1 cellular context compared by ENCODE assay signal in genomic region chr22:28772633-28773460, GRCh38.
TF ChIP-seq lines count a peak whose summit lies in the region.

TSS of gene CCDC117 (plus strand) at chr22:28772695. CDS start at chr22:28772850, 155 bp downstream.

TF ChIP-seq in HEK293, 187 proteins besides CTCF, POLR2A, EP300 and RAD21 (continued from another document):
- TF ChIP-seq PRDM10 (tag by site-specific recombination; IDR thresholded peaks at IDR 0.05) (0 out of 2 replicates have a peak, but pooled peaks have one; percentile 18), ZSCAN18 (tag by site-specific recombination; IDR thresholded peaks at IDR 0.05) (0 out of 2 replicates have a peak, but pooled peaks have one; percentile 26)
